1 cellular context compared by ENCODE assay signal in the genomic region with DNA sequence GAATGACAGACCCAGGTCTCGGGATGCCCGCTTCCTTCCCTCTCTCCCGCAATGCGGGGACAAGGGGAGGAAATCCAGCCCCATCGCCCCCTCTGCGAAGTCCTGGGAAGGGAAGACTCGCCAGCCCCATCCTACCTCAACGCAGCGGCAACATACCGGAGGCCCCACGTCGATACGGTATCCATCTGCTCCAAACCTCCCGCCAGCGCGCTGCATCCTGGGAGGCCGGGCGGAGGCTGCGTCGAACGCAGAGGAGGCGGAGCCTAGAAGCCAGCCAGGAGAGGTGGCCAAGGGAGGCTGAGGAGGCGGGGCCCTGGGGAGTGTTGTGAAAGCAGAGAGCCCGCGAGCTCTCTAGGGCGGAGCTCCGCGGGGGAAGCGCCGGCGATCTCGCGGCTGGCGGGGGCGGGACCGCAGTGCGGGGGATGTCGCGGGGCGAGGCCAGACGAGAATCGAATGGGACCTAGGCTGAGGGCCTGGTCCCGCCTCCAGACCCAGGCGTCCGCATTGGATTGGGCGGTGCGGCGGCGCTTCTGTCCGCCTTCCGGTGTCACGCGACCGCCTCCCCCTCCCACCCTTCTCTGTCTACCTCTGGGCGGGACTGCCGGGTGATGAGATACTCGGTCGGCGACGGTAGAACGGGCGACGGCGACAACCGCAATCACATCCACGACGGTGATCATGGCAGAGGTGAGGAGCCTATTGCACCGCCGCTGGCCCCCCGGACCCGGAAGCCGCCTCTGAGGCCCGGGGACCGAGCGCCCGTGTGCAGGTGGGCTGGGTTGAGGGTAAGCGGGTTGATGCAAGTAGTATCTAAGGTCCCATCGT.
TF ChIP-seq lines count a peak whose summit lies in the region.

A gene (minus strand): TSS at position 219 of the 825 bp plus-strand sequence. CDS start 7,559 bp downstream, outside the sequence.
A gene (plus strand): TSS at position 571 of the 825 bp plus-strand sequence. CDS start 108 bp downstream, at position 679.

TF ChIP-seq in HepG2, 621 proteins besides CTCF, POLR2A, EP300 and RAD21 (continued from another document and continues in another):
- peak; percentile 21; the same call in 1 of the 2 replicates for TF ChIP-seq TARDBP (CRISPR knock-in tag; IDR thresholded peaks at IDR 0.05)
- no peak for TF ChIP-seq CBX5 (CRISPR knock-in tag; IDR thresholded peaks at IDR 0.05; ENCODE audit: borderline replicate concordance)
- TF ChIP-seq ZNF205 (CRISPR knock-in tag; IDR thresholded peaks at IDR 0.05), result no peak
- TF ChIP-seq SOX6 (IDR thresholded peaks at IDR 0.05), result no peak
- no peak for TF ChIP-seq SOX6 (CRISPR knock-in tag; IDR thresholded peaks at IDR 0.05)
- 0 out of 2 replicates have a peak, but pooled peaks have one; percentile 27 for TF ChIP-seq MED1 (CRISPR knock-in tag; IDR thresholded peaks at IDR 0.05)
- TF ChIP-seq TSC22D2 (CRISPR knock-in tag; IDR thresholded peaks at IDR 0.05; ENCODE audit: borderline replicate concordance), result 0 out of 2 replicates have a peak, but pooled peaks have one; percentile 18
- TF ChIP-seq SALL1 (CRISPR knock-in tag; IDR thresholded peaks at IDR 0.05), result peak; percentile 32; the same call in 1 of the 2 replicates
- TF ChIP-seq, protein P1, sequence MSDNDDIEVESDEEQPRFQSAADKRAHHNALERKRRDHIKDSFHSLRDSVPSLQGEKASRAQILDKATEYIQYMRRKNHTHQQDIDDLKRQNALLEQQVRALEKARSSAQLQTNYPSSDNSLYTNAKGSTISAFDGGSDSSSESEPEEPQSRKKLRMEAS (IDR thresholded peaks at IDR 0.05), result peak; percentile 73
- no peak for TF ChIP-seq ZNF138 (CRISPR knock-in tag; IDR thresholded peaks at IDR 0.05; ENCODE audit: low read depth)
- TF ChIP-seq SUZ12 (IDR thresholded peaks at IDR 0.05; ENCODE audit: low read depth, low read length), result peak; percentile 43; the same call in 1 of the 2 replicates
- no peak for TF ChIP-seq FLYWCH1 (CRISPR knock-in tag; IDR thresholded peaks at IDR 0.05)
- peak; percentile 41; the same call in 1 of the 2 replicates for TF ChIP-seq RFXAP (CRISPR knock-in tag; IDR thresholded peaks at IDR 0.05; ENCODE audit: borderline replicate concordance)
- TF ChIP-seq, protein P2, sequence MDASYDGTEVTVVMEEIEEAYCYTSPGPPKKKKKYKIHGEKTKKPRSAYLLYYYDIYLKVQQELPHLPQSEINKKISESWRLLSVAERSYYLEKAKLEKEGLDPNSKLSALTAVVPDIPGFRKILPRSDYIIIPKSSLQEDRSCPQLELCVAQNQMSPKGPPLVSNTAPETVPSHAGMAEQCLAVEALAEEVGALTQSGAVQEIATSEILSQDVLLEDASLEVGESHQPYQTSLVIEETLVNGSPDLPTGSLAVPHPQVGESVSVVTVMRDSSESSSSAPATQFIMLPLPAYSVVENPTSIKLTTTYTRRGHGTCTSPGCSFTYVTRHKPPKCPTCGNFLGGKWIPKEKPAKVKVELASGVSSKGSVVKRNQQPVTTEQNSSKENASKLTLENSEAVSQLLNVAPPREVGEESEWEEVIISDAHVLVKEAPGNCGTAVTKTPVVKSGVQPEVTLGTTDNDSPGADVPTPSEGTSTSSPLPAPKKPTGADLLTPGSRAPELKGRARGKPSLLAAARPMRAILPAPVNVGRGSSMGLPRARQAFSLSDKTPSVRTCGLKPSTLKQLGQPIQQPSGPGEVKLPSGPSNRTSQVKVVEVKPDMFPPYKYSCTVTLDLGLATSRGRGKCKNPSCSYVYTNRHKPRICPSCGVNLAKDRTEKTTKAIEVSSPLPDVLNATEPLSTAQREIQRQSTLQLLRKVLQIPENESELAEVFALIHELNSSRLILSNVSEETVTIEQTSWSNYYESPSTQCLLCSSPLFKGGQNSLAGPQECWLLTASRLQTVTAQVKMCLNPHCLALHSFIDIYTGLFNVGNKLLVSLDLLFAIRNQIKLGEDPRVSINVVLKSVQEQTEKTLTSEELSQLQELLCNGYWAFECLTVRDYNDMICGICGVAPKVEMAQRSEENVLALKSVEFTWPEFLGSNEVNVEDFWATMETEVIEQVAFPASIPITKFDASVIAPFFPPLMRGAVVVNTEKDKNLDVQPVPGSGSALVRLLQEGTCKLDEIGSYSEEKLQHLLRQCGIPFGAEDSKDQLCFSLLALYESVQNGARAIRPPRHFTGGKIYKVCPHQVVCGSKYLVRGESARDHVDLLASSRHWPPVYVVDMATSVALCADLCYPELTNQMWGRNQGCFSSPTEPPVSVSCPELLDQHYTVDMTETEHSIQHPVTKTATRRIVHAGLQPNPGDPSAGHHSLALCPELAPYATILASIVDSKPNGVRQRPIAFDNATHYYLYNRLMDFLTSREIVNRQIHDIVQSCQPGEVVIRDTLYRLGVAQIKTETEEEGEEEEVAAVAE (CRISPR knock-in tag; IDR thresholded peaks at IDR 0.05; ENCODE audit: borderline replicate concordance), result no peak
- TF ChIP-seq, protein P3, sequence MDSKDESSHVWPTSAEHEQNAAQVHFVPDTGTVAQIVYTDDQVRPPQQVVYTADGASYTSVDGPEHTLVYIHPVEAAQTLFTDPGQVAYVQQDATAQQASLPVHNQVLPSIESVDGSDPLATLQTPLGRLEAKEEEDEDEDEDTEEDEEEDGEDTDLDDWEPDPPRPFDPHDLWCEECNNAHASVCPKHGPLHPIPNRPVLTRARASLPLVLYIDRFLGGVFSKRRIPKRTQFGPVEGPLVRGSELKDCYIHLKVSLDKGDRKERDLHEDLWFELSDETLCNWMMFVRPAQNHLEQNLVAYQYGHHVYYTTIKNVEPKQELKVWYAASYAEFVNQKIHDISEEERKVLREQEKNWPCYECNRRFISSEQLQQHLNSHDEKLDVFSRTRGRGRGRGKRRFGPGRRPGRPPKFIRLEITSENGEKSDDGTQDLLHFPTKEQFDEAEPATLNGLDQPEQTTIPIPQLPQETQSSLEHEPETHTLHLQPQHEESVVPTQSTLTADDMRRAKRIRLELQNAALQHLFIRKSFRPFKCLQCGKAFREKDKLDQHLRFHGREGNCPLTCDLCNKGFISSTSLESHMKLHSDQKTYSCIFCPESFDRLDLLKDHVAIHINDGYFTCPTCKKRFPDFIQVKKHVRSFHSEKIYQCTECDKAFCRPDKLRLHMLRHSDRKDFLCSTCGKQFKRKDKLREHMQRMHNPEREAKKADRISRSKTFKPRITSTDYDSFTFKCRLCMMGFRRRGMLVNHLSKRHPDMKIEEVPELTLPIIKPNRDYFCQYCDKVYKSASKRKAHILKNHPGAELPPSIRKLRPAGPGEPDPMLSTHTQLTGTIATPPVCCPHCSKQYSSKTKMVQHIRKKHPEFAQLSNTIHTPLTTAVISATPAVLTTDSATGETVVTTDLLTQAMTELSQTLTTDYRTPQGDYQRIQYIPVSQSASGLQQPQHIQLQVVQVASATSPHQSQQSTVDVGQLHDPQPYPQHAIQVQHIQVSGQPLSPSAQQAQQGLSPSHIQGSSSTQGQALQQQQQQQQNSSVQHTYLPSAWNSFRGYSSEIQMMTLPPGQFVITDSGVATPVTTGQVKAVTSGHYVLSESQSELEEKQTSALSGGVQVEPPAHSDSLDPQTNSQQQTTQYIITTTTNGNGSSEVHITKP (CRISPR knock-in tag; IDR thresholded peaks at IDR 0.05; ENCODE audit: low read depth), result 0 out of 2 replicates have a peak, but pooled peaks have one; percentile 12
- TF ChIP-seq TOPORS (CRISPR knock-in tag; IDR thresholded peaks at IDR 0.05), result 0 out of 2 replicates have a peak, but pooled peaks have one; percentile 30
- TF ChIP-seq, protein P4, sequence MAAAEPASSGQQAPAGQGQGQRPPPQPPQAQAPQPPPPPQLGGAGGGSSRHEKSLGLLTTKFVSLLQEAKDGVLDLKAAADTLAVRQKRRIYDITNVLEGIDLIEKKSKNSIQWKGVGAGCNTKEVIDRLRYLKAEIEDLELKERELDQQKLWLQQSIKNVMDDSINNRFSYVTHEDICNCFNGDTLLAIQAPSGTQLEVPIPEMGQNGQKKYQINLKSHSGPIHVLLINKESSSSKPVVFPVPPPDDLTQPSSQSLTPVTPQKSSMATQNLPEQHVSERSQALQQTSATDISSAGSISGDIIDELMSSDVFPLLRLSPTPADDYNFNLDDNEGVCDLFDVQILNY (CRISPR knock-in tag; conservative IDR thresholded peaks at IDR 0.05), result peak; percentile 96
- TF ChIP-seq, protein P5, sequence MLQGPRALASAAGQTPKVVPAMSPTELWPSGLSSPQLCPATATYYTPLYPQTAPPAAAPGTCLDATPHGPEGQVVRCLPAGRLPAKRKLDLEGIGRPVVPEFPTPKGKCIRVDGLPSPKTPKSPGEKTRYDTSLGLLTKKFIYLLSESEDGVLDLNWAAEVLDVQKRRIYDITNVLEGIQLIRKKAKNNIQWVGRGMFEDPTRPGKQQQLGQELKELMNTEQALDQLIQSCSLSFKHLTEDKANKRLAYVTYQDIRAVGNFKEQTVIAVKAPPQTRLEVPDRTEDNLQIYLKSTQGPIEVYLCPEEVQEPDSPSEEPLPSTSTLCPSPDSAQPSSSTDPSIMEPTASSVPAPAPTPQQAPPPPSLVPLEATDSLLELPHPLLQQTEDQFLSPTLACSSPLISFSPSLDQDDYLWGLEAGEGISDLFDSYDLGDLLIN (CRISPR knock-in tag; IDR thresholded peaks at IDR 0.05; ENCODE audit: borderline replicate concordance), result no peak
- TF ChIP-seq, protein P6, sequence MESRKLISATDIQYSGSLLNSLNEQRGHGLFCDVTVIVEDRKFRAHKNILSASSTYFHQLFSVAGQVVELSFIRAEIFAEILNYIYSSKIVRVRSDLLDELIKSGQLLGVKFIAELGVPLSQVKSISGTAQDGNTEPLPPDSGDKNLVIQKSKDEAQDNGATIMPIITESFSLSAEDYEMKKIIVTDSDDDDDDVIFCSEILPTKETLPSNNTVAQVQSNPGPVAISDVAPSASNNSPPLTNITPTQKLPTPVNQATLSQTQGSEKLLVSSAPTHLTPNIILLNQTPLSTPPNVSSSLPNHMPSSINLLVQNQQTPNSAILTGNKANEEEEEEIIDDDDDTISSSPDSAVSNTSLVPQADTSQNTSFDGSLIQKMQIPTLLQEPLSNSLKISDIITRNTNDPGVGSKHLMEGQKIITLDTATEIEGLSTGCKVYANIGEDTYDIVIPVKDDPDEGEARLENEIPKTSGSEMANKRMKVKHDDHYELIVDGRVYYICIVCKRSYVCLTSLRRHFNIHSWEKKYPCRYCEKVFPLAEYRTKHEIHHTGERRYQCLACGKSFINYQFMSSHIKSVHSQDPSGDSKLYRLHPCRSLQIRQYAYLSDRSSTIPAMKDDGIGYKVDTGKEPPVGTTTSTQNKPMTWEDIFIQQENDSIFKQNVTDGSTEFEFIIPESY (CRISPR knock-in tag; IDR thresholded peaks at IDR 0.05), result no peak
- TF ChIP-seq ZNF331 (CRISPR knock-in tag; IDR thresholded peaks at IDR 0.05), result no peak
- TF ChIP-seq U2AF2 (IDR thresholded peaks at IDR 0.05; ENCODE audit: low read depth, low read length), result no peak
- no peak for TF ChIP-seq MZF1 (CRISPR knock-in tag; IDR thresholded peaks at IDR 0.05; ENCODE audit: borderline replicate concordance)
- TF ChIP-seq, protein P7, sequence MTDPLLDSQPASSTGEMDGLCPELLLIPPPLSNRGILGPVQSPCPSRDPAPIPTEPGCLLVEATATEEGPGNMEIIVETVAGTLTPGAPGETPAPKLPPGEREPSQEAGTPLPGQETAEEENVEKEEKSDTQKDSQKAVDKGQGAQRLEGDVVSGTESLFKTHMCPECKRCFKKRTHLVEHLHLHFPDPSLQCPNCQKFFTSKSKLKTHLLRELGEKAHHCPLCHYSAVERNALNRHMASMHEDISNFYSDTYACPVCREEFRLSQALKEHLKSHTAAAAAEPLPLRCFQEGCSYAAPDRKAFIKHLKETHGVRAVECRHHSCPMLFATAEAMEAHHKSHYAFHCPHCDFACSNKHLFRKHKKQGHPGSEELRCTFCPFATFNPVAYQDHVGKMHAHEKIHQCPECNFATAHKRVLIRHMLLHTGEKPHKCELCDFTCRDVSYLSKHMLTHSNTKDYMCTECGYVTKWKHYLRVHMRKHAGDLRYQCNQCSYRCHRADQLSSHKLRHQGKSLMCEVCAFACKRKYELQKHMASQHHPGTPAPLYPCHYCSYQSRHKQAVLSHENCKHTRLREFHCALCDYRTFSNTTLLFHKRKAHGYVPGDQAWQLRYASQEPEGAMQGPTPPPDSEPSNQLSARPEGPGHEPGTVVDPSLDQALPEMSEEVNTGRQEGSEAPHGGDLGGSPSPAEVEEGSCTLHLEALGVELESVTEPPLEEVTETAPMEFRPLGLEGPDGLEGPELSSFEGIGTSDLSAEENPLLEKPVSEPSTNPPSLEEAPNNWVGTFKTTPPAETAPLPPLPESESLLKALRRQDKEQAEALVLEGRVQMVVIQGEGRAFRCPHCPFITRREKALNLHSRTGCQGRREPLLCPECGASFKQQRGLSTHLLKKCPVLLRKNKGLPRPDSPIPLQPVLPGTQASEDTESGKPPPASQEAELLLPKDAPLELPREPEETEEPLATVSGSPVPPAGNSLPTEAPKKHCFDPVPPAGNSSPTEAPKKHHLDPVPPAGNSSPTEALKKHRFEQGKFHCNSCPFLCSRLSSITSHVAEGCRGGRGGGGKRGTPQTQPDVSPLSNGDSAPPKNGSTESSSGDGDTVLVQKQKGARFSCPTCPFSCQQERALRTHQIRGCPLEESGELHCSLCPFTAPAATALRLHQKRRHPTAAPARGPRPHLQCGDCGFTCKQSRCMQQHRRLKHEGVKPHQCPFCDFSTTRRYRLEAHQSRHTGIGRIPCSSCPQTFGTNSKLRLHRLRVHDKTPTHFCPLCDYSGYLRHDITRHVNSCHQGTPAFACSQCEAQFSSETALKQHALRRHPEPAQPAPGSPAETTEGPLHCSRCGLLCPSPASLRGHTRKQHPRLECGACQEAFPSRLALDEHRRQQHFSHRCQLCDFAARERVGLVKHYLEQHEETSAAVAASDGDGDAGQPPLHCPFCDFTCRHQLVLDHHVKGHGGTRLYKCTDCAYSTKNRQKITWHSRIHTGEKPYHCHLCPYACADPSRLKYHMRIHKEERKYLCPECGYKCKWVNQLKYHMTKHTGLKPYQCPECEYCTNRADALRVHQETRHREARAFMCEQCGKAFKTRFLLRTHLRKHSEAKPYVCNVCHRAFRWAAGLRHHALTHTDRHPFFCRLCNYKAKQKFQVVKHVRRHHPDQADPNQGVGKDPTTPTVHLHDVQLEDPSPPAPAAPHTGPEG (CRISPR knock-in tag; IDR thresholded peaks at IDR 0.05), result no peak
